Comparison of ENCODE assay signal across 16 cellular contexts in genomic region chr7:134873253-134873652, GRCh38.
DNase-seq lines count a peak whose midpoint lies in the region; ATAC-seq, FAIRE-seq and TF ChIP-seq lines count a peak whose summit lies in the region.
"Had no signal": no experiment of that assay in that cellular context is flagged by ENCODE, and none has a peak within 500 bp of the region (broad histone marks: within the 10 kb centered on the region; RNA-seq: fewer than 3 reads in every experiment).

No MANE protein-coding gene starts in this region.

- no peaks in the 10 kb centered on the region for H3K27me3 Mint-ChIP-seq in mesothelial cell of epicardium (ENCODE audit: low read depth)
- H3K27me3 Mint-ChIP-seq in CD4-positive, alpha-beta T cell: no peaks in the 10 kb centered on the region

- H3K4me3 Mint-ChIP-seq in mesothelial cell of epicardium: no peak overlapping the region
- H3K4me3 Mint-ChIP-seq in CD4-positive, alpha-beta T cell: no peak overlapping the region
- H3K4me3 Mint-ChIP-seq: endodermal cell, T-cell had no signal

- no peak for ATAC-seq in CD4-positive, alpha-beta T cell (ENCODE audit: poor library complexity)
- ATAC-seq: T-cell had no signal

- CTCF ChIA-PET in A673 (lab: Charles Lee): no interaction called here
- CTCF ChIA-PET in CD4-positive, alpha-beta T cell (lab: Charles Lee): no interaction called here

- no TSS peak for BruUV-seq in A673 (replicated peaks; lab: Mats Ljungman, UMichigan)

- H3K9me3 Mint-ChIP-seq in mesothelial cell of epicardium: no peaks in the 10 kb centered on the region
- H3K9me3 Mint-ChIP-seq in CD4-positive, alpha-beta T cell: no peaks in the 10 kb centered on the region
- H3K9me3 Mint-ChIP-seq: endodermal cell, T-cell had no signal

- H3K9me3 ChIP-seq in A673 (ENCODE audit: low read depth, low read length, poor library complexity, severe bottlenecking): no peaks in the 10 kb centered on the region
- H3K9me3 ChIP-seq in CD4-positive, alpha-beta T cell (ENCODE audit: control insufficient read depth, low read length): no peaks in the 10 kb centered on the region

- H3K27ac ChIP-seq in A673 (ENCODE audit: low read depth, low read length, poor library complexity, severe bottlenecking): peak overlapping the region; percentile 36
- H3K27ac ChIP-seq in CD4-positive, alpha-beta T cell (ENCODE audit: low read depth, low read length): no peak overlapping the region

- H3K4me1 ChIP-seq in A673 (ENCODE audit: insufficient read depth, low read length, poor library complexity, severe bottlenecking): peaks cover 34% of the 10 kb centered on the region

- no peaks in the 10 kb centered on the region for H3K27me3 ChIP-seq in A673 (replicated peaks; ENCODE audit: insufficient read depth, low read depth, low read length, poor library complexity)
- H3K27me3 ChIP-seq in CD4-positive, alpha-beta T cell (ENCODE audit: control insufficient read depth, insufficient read depth, low read length): no peaks in the 10 kb centered on the region

- no peak for FAIRE-seq in D721Med (lab: Jason Lieb, UNC)

- DNase-seq in A673 (ENCODE audit: low spot score) (peak; percentile 61), LHCN-M2 (ENCODE audit: low read depth) (peak; percentile 29), epithelial cell of esophagus (ENCODE audit: low read depth) (peak; percentile 48), mesothelial cell of epicardium (ENCODE audit: low spot score in 2 of 2, unreplicated experiment in 2 of 2) (no peak), D721Med (ENCODE audit: insufficient read length, low spot score) (no peak), germinal center (ENCODE audit: low spot score) (no peak), NCI-H146 treated with DMSO at 0.1 percent for 48 hours (lab: John Stamatoyannopoulos, UW; ENCODE audit: unreplicated experiment) (no peak)
- DNase-seq in CD4-positive, alpha-beta T cell: no peak
- DNase-seq: ACHN; activated effector memory CD4-positive, alpha-beta T cell treated with Interleukin-2 at 50 U/mL for 16 hours; COR-L47; endodermal cell; left cardiac atrium; NCI-H2081 treated with DMSO at 0.1 percent for 48 hours; NCI-H526 treated with DMSO at 0.1 percent for 48 hours; T-cell had no signal

- H3K4me3 ChIP-seq in A673 (ENCODE audit: low read depth, low read length, poor library complexity, severe bottlenecking) (no peak overlapping the region), epithelial cell of esophagus (ENCODE audit: low read length) (no peak overlapping the region)

- peaks cover 24% of the 10 kb centered on the region for H3K36me3 Mint-ChIP-seq in mesothelial cell of epicardium
- no peaks in the 10 kb centered on the region for H3K36me3 Mint-ChIP-seq in CD4-positive, alpha-beta T cell (ENCODE audit: low read depth)
- H3K36me3 Mint-ChIP-seq: T-cell had no signal

- peak overlapping the region; percentile 11 for H3K27ac Mint-ChIP-seq in mesothelial cell of epicardium
- H3K27ac Mint-ChIP-seq in CD4-positive, alpha-beta T cell: no peak overlapping the region
- H3K27ac Mint-ChIP-seq: endodermal cell, T-cell had no signal

- intact Hi-C loops in A673 (cut with micrococcal nuclease; ENCODE audit: unreplicated experiment): no loop called here
- intact Hi-C loops in CD4-positive, alpha-beta T cell (cut with DNase I, micrococcal nuclease): no loop called here

- TF ChIP-seq CTCF in A673 (conservative IDR thresholded peaks at IDR 0.05; ENCODE audit: low read depth, low read length): no peak
- TF ChIP-seq CTCF in epithelial cell of esophagus (IDR thresholded peaks at IDR 0.05; ENCODE audit: insufficient read depth, low read depth, low read length, missing control alignments): no peak
- TF ChIP-seq CTCF in mesothelial cell of epicardium (IDR thresholded peaks at IDR 0.05; ENCODE audit: unreplicated experiment): no peak
- no peak for TF ChIP-seq CTCF in D721Med (IDR thresholded peaks at IDR 0.05; ENCODE audit: insufficient read depth, missing control alignments)
- no peak for TF ChIP-seq CTCF in CD4-positive, alpha-beta T cell (IDR thresholded peaks at IDR 0.05)

- POLR2A ChIA-PET in A673 (lab: Charles Lee; ENCODE audit: low non-redundant PET): no interaction called here
- POLR2A ChIA-PET in CD4-positive, alpha-beta T cell (lab: Charles Lee): no interaction called here

- H3K36me3 ChIP-seq in A673 (ENCODE audit: insufficient read depth, low read length, poor library complexity, severe bottlenecking): no peaks in the 10 kb centered on the region

- H3K4me1 Mint-ChIP-seq in mesothelial cell of epicardium: peaks cover 21% of the 10 kb centered on the region
- peaks cover 16% of the 10 kb centered on the region for H3K4me1 Mint-ChIP-seq in CD4-positive, alpha-beta T cell (ENCODE audit: low read depth)

Comparison
In these comparisons a context has a peak if more than half of its experiments do, and no peak if none do; other contexts are left out.
1. DNase-seq: peak in A673 (single experiment), LHCN-M2 (single experiment) and epithelial cell of esophagus (single experiment); none in mesothelial cell of epicardium (0 of 2), D721Med (single experiment), germinal center (single experiment), NCI-H146 treated with DMSO at 0.1 percent for 48 hours (single experiment) and CD4-positive, alpha-beta T cell (0 of 10).